Comparison of ENCODE assay signal across 27 cellular contexts in genomic region chr4:139669335-139669734, GRCh38.
"Had no signal": no experiment of that assay in that cellular context is flagged by ENCODE, and none has a peak within 500 bp of the region (broad histone marks: within the 10 kb centered on the region; RNA-seq: fewer than 3 reads in every experiment).

No MANE protein-coding gene starts in this region.

- H3K27ac Mint-ChIP-seq: stimulated activated memory B cell treated with anti-CD40 and anti-IgM and Interleukin-4, amounts not matched to agents 10 μg/mL and 1 μg/mL and 100 μg/mL, for 72 hours had no signal

- H3K4me3 ChIP-seq: dorsolateral prefrontal cortex, esophagus squamous epithelium, lower lobe of right lung, prostate gland, right atrium auricular region, sigmoid colon, testis, tibial artery, upper lobe of left lung had no signal

- H3K4me3 Mint-ChIP-seq: naive B cell; natural killer cell treated with Interleukin-12 subunit alpha and Interleukin-12 subunit beta and Interleukin-15 and Interleukin-18, amount 100 ng/mL, for 72 hours; neural crest cell; stimulated activated memory B cell treated with anti-CD40 and anti-IgM and Interleukin-4, amounts not matched to agents 10 μg/mL and 1 μg/mL and 100 μg/mL, for 72 hours had no signal

- H3K27me3 ChIP-seq: dorsolateral prefrontal cortex, esophagus squamous epithelium, neutrophil, right atrium auricular region, sigmoid colon, testis, tibial artery, upper lobe of left lung had no signal

- H3K9me3 ChIP-seq: esophagus squamous epithelium, lower lobe of right lung, neutrophil, prostate gland, right atrium auricular region, sigmoid colon, testis, tibial artery, upper lobe of left lung had no signal

- H3K36me3 ChIP-seq: neutrophil, prostate gland, sigmoid colon had no signal

- H3K36me3 Mint-ChIP-seq: naive B cell; natural killer cell treated with Interleukin-12 subunit alpha and Interleukin-12 subunit beta and Interleukin-15 and Interleukin-18, amount 100 ng/mL, for 72 hours; stimulated activated memory B cell treated with anti-CD40 and anti-IgM and Interleukin-4, amounts not matched to agents 10 μg/mL and 1 μg/mL and 100 μg/mL, for 72 hours had no signal

- H3K27ac ChIP-seq: dorsolateral prefrontal cortex, lower lobe of right lung, neutrophil, parathyroid adenoma, right atrium auricular region, sigmoid colon, testis, tibial artery, upper lobe of left lung had no signal

- H3K9ac ChIP-seq: parathyroid adenoma had no signal

- FAIRE-seq: endothelial cell of umbilical vein, keratinocyte, urothelium cell line had no signal

- DNase-seq: cerebellar nuclear complex; cortex of kidney; dorsolateral prefrontal cortex; effector CD4-positive, alpha-beta T cell; esophagus squamous epithelium; foreskin melanocyte; left ventricle myocardium superior; lower lobe of right lung; naive B cell; sigmoid colon; stimulated activated CD4-positive, alpha-beta T cell treated with anti-CD3 and anti-CD28 coated beads, Interleukin-2, amount 100 ng/mL, for 24 hours; stimulated activated CD4-positive, alpha-beta T cell treated with anti-CD3 and anti-CD28 coated beads, Interleukin-4, amount 100 ng/mL, for 24 hours; stimulated activated naive CD8-positive, alpha-beta T cell treated with anti-CD3 and anti-CD28 coated beads, Interleukin-15, Interleukin-2, amounts not matched to agents 100 U/mL and 50 U/mL, for 24 hours; substantia nigra; testis; tibial artery; upper lobe of left lung had no signal

- H2AFZ ChIP-seq: parathyroid adenoma had no signal

- ATAC-seq: left ventricle myocardium superior; lower lobe of right lung; natural killer cell treated with Interleukin-12 subunit alpha and Interleukin-12 subunit beta and Interleukin-15 and Interleukin-18, amount 100 ng/mL, for 72 hours; stimulated activated memory B cell treated with anti-CD40 and anti-IgM and Interleukin-4, amounts not matched to agents 10 μg/mL and 1 μg/mL and 100 μg/mL, for 72 hours; stimulated activated naive CD8-positive, alpha-beta T cell treated with anti-CD3 and anti-CD28 coated beads, Interleukin-15, Interleukin-2, amounts not matched to agents 100 U/mL and 50 U/mL, for 24 hours had no signal

- H3K9me3 Mint-ChIP-seq: naive B cell; natural killer cell treated with Interleukin-12 subunit alpha and Interleukin-12 subunit beta and Interleukin-15 and Interleukin-18, amount 100 ng/mL, for 72 hours; neural crest cell; stimulated activated memory B cell treated with anti-CD40 and anti-IgM and Interleukin-4, amounts not matched to agents 10 μg/mL and 1 μg/mL and 100 μg/mL, for 72 hours had no signal
